ENCODE assay signal across 15 cellular contexts in the genomic region with DNA sequence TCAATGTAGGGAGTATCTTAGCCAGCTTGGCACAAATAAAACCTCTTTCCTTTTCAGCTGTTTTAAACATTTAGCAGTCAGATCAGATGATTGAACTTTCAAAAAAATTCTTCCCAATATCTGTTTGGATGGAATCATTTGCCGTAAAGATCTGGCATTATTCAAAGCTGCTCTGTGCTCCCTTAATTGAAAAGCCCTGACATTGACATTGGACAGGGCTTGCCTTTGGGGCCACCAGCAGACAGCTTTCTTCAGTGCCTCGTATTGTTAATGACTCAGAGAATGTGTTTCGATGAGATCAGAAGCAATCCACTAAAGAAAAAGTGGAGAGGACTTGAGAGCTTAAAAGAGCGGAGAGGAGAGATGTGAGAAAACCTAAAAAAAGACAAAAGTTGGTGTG.
DNase-seq lines count a peak whose midpoint lies in the region; ATAC-seq and TF ChIP-seq lines count a peak whose summit lies in the region.
"Had no signal": no experiment of that assay in that cellular context is flagged by ENCODE, and none has a peak within 500 bp of the region (broad histone marks: within the 10 kb centered on the region; RNA-seq: fewer than 3 reads in every experiment).

No MANE protein-coding gene starts in this region.

- no peaks in the 10 kb centered on the region for H4K20me1 ChIP-seq in SK-N-SH (ENCODE audit: insufficient read depth)

- H3K4me1 Mint-ChIP-seq in stimulated activated effector memory CD8-positive, alpha-beta T cell treated with anti-CD3 and anti-CD28 coated beads, Interleukin-12 subunit alpha, Interleukin-12 subunit beta, amount 100 ng/mL, for 72 hours: peaks cover 35% of the 10 kb centered on the region

- H3K27me3 ChIP-seq in heart right ventricle: no peaks in the 10 kb centered on the region
- no peaks in the 10 kb centered on the region for H3K27me3 ChIP-seq in SK-N-SH (ENCODE audit: insufficient read depth)

- H3K9me2 ChIP-seq in SK-N-SH: no peaks in the 10 kb centered on the region

- no peaks in the 10 kb centered on the region for H3K36me3 Mint-ChIP-seq in stimulated activated effector memory CD8-positive, alpha-beta T cell treated with anti-CD3 and anti-CD28 coated beads, Interleukin-12 subunit alpha, Interleukin-12 subunit beta, amount 100 ng/mL, for 72 hours

- H3K9ac ChIP-seq in SK-N-SH: no peak overlapping the region

- no peak overlapping the region for H3K27ac Mint-ChIP-seq in stimulated activated effector memory CD8-positive, alpha-beta T cell treated with anti-CD3 and anti-CD28 coated beads, Interleukin-12 subunit alpha, Interleukin-12 subunit beta, amount 100 ng/mL, for 72 hours
- H3K27ac Mint-ChIP-seq: HFFc6, IgD-negative memory B cell had no signal

- peak; percentile 84 to 99 for TF ChIP-seq EP300 in SK-N-SH (IDR thresholded peaks at IDR 0.05; ENCODE audit: borderline replicate concordance in 1 of 2, low read depth in 1 of 2, low read length in 1 of 2)

- POLR2A ChIA-PET in SK-N-SH (lab: Yijun Ruan, JAX): interaction anchor here (1.4 kb wide), 1 partner anchor 81 kb away, joined by 4 read pairs; no protein-coding TSS in a partner anchor

- CTCF ChIA-PET in SK-N-SH (lab: Yijun Ruan, JAX): interaction anchor here (0.9 to 3.6 kb wide), 6 partner anchors 14 to 520 kb away, joined by 3 to 18 read pairs (median 4); no protein-coding TSS in a partner anchor

- TF ChIP-seq CTCF in heart right ventricle (IDR thresholded peaks at IDR 0.05) (no peak), SK-N-SH (IDR thresholded peaks at IDR 0.05) (no peak)

- no peaks in the 10 kb centered on the region for H3K9me3 Mint-ChIP-seq in stimulated activated effector memory CD8-positive, alpha-beta T cell treated with anti-CD3 and anti-CD28 coated beads, Interleukin-12 subunit alpha, Interleukin-12 subunit beta, amount 100 ng/mL, for 72 hours
- H3K9me3 Mint-ChIP-seq: HFFc6, IgD-negative memory B cell had no signal

- TF ChIP-seq RAD21 in SK-N-SH (IDR thresholded peaks at IDR 0.05; ENCODE audit: low read length): peak; percentile 52

- 0 out of 2 replicates have a peak overlapping the region, but pooled peaks have one; percentile 22 for H3K4me2 ChIP-seq in SK-N-SH

- H3K4me3 ChIP-seq in heart right ventricle: no peak overlapping the region
- no peak overlapping the region for H3K4me3 ChIP-seq in SK-N-SH (ENCODE audit: low read depth in 2 of 2, low read length in 1 of 2)

- peaks cover 0 to 10% (median 0%) of the 10 kb centered on the region in 9 donors for H3K4me1 ChIP-seq in heart right ventricle
- H3K4me1 ChIP-seq in SK-N-SH (ENCODE audit: control insufficient read depth in 1 of 2, insufficient read depth in 2 of 2, low read depth in 1 of 2, low read length in 1 of 2): peaks cover 7 to 26% of the 10 kb centered on the region in 2 experiments; a peak in 3 of 4 replicates

- no peaks in the 10 kb centered on the region for H3K79me2 ChIP-seq in SK-N-SH (ENCODE audit: insufficient read depth)

- H3K9me3 ChIP-seq in heart right ventricle (no peaks in the 10 kb centered on the region), SK-N-SH (no peaks in the 10 kb centered on the region)

- H3K4me3 Mint-ChIP-seq in stimulated activated effector memory CD8-positive, alpha-beta T cell treated with anti-CD3 and anti-CD28 coated beads, Interleukin-12 subunit alpha, Interleukin-12 subunit beta, amount 100 ng/mL, for 72 hours: no peak overlapping the region
- H3K4me3 Mint-ChIP-seq: HFFc6, IgD-negative memory B cell had no signal

- H3F3A ChIP-seq in SK-N-SH (replicated peaks; ENCODE audit: insufficient read depth): no peaks in the 10 kb centered on the region

- intact Hi-C loops in heart right ventricle (cut with DNase I) (no loop called here), Right ventricle myocardium superior (cut with DNase I) (no loop called here), head of caudate nucleus (cut with DNase I) (no loop called here)

- H3K36me3 ChIP-seq in heart right ventricle: no peaks in the 10 kb centered on the region
- H3K36me3 ChIP-seq in SK-N-SH (replicated peaks in 1 of 2; ENCODE audit: control insufficient read depth in 1 of 2, insufficient read depth in 2 of 2, low read length in 1 of 2): no peaks in the 10 kb centered on the region

- DNase-seq in heart right ventricle: no peak
- DNase-seq in Right ventricle myocardium superior: no peak
- peak; percentile 66 for DNase-seq in SK-N-SH
- peak; percentile 41 for DNase-seq in left kidney (ENCODE audit: low read depth, low spot score)
- DNase-seq in stimulated activated effector memory CD8-positive, alpha-beta T cell treated with anti-CD3 and anti-CD28 coated beads, Interleukin-12 subunit alpha, Interleukin-12 subunit beta, amount 100 ng/mL, for 72 hours (ENCODE audit: low spot score in 2 of 2): no peak
- DNase-seq in A172 (ENCODE audit: low spot score): no peak
- DNase-seq in head of caudate nucleus: no peak
- DNase-seq: DMS 273 treated with DMSO at 0.1 percent for 48 hours, HFFc6, NCI-H1417 treated with DMSO at 0.1 percent for 48 hours, NCI-H2081, NCI-H2227 treated with DMSO at 0.1 percent for 48 hours, NCI-H526, PC-3 had no signal

- H3K27ac ChIP-seq in heart right ventricle: no peak overlapping the region
- peak overlapping the region; percentile 40 to 91; a peak in 3 of 4 replicates for H3K27ac ChIP-seq in SK-N-SH (ENCODE audit: low read depth in 2 of 2, low read length in 1 of 2)

- ATAC-seq in heart right ventricle (peak in 5 of 8 donors; percentile 57 to 75 (median 63)), Right ventricle myocardium superior (ENCODE audit: poor library complexity) (no peak)
- ATAC-seq in stimulated activated effector memory CD8-positive, alpha-beta T cell treated with anti-CD3 and anti-CD28 coated beads, Interleukin-12 subunit alpha, Interleukin-12 subunit beta, amount 100 ng/mL, for 72 hours: no peak
- ATAC-seq: PC-3 had no signal

- H2AFZ ChIP-seq in SK-N-SH (ENCODE audit: low read depth): no peak overlapping the region

- 45 to 53% methylated on average over 4 of the region's 4 CpGs for WGBS in heart right ventricle, 2 donors
- 30% methylated on average over 4 of the region's 4 CpGs for WGBS in SK-N-SH (ENCODE audit: low lambda C conversion rate)

TF ChIP-seq in SK-N-SH, 30 proteins besides CTCF, POLR2A, EP300 and RAD21 (continues in another document):
- TF ChIP-seq NRF1 (IDR thresholded peaks at IDR 0.05; ENCODE audit: low read depth, low read length): no peak
- TF ChIP-seq, protein P1, sequence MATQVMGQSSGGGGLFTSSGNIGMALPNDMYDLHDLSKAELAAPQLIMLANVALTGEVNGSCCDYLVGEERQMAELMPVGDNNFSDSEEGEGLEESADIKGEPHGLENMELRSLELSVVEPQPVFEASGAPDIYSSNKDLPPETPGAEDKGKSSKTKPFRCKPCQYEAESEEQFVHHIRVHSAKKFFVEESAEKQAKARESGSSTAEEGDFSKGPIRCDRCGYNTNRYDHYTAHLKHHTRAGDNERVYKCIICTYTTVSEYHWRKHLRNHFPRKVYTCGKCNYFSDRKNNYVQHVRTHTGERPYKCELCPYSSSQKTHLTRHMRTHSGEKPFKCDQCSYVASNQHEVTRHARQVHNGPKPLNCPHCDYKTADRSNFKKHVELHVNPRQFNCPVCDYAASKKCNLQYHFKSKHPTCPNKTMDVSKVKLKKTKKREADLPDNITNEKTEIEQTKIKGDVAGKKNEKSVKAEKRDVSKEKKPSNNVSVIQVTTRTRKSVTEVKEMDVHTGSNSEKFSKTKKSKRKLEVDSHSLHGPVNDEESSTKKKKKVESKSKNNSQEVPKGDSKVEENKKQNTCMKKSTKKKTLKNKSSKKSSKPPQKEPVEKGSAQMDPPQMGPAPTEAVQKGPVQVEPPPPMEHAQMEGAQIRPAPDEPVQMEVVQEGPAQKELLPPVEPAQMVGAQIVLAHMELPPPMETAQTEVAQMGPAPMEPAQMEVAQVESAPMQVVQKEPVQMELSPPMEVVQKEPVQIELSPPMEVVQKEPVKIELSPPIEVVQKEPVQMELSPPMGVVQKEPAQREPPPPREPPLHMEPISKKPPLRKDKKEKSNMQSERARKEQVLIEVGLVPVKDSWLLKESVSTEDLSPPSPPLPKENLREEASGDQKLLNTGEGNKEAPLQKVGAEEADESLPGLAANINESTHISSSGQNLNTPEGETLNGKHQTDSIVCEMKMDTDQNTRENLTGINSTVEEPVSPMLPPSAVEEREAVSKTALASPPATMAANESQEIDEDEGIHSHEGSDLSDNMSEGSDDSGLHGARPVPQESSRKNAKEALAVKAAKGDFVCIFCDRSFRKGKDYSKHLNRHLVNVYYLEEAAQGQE (IDR thresholded peaks at IDR 0.05; ENCODE audit: low read depth, low read length): 0 out of 2 replicates have a peak, but pooled peaks have one; percentile 42
- TF ChIP-seq JUND (IDR thresholded peaks at IDR 0.05): peak; percentile 66
- peak; percentile 96 for TF ChIP-seq RCOR1 (IDR thresholded peaks at IDR 0.05; ENCODE audit: low read length)
- TF ChIP-seq FOXM1 (IDR thresholded peaks at IDR 0.05; ENCODE audit: low read depth): peak; percentile 88
- TF ChIP-seq RXRA (IDR thresholded peaks at IDR 0.05; ENCODE audit: borderline replicate concordance, low read depth): no peak
- TF ChIP-seq, protein P2, sequence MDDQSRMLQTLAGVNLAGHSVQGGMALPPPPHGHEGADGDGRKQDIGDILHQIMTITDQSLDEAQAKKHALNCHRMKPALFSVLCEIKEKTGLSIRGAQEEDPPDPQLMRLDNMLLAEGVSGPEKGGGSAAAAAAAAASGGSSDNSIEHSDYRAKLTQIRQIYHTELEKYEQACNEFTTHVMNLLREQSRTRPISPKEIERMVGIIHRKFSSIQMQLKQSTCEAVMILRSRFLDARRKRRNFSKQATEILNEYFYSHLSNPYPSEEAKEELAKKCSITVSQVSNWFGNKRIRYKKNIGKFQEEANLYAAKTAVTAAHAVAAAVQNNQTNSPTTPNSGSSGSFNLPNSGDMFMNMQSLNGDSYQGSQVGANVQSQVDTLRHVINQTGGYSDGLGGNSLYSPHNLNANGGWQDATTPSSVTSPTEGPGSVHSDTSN (IDR thresholded peaks at IDR 0.05): peak; percentile 95
- TF ChIP-seq, protein P3, sequence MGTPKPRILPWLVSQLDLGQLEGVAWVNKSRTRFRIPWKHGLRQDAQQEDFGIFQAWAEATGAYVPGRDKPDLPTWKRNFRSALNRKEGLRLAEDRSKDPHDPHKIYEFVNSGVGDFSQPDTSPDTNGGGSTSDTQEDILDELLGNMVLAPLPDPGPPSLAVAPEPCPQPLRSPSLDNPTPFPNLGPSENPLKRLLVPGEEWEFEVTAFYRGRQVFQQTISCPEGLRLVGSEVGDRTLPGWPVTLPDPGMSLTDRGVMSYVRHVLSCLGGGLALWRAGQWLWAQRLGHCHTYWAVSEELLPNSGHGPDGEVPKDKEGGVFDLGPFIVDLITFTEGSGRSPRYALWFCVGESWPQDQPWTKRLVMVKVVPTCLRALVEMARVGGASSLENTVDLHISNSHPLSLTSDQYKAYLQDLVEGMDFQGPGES (IDR thresholded peaks at IDR 0.05; ENCODE audit: low read depth, low read length): no peak

Comparison
In these comparisons a context has a peak if more than half of its experiments do, and no peak if none do; other contexts are left out.
1. ATAC-seq: peak in heart right ventricle (5 of 8); none in Right ventricle myocardium superior (single experiment) and stimulated activated effector memory CD8-positive, alpha-beta T cell treated with anti-CD3 and anti-CD28 coated beads, Interleukin-12 subunit alpha, Interleukin-12 subunit beta, amount 100 ng/mL, for 72 hours (single experiment).
2. DNase-seq: peak in SK-N-SH (single experiment) and left kidney (single experiment); none in heart right ventricle (0 of 2), Right ventricle myocardium superior (single experiment), stimulated activated effector memory CD8-positive, alpha-beta T cell treated with anti-CD3 and anti-CD28 coated beads, Interleukin-12 subunit alpha, Interleukin-12 subunit beta, amount 100 ng/mL, for 72 hours (0 of 2), A172 (single experiment) and head of caudate nucleus (0 of 42).
3. H3K27ac ChIP-seq: peak in SK-N-SH (2 of 2); none in heart right ventricle (0 of 10).